ENCODE assay signal across 8 cellular contexts in the genomic region with DNA sequence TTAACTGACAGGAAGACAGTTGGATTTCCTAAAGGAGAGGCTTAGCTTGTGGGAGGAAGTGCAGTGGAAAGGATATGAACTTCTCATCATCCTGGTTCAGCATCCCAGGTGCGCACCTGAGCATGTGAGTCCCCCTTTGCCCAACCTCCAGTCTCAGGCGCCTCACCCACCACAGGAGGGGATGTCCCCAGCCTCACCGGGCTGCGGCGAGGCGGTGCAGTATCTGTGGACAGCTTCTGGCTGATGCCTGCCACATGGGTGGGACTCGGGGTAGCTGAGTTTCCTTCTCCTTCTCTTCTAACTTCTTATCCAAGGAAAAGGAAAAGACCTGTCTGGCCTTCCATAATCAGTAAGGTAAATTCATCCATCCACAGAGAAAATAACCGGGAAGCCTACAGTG.
"Had no signal": no experiment of that assay in that cellular context is flagged by ENCODE, and none has a peak within 500 bp of the region (broad histone marks: within the 10 kb centered on the region; RNA-seq: fewer than 3 reads in every experiment).

No MANE protein-coding gene starts in this region.

- DNase-seq: GOT3, H7, HFFc6, IMR-90, KG1 had no signal

- H3K9me3 ChIP-seq: HAP-1 had no signal

- H3K4me3 ChIP-seq: HAP-1, K562 had no signal

- H3K4me3 Mint-ChIP-seq: HFFc6 had no signal

- H3K36me3 ChIP-seq: HAP-1 had no signal

- ATAC-seq: HCT116, K562 had no signal

- H3K27ac Mint-ChIP-seq: HFFc6 had no signal

- H3K4me1 ChIP-seq: HAP-1 had no signal
